18 cellular contexts compared by ENCODE assay signal in the genomic region with DNA sequence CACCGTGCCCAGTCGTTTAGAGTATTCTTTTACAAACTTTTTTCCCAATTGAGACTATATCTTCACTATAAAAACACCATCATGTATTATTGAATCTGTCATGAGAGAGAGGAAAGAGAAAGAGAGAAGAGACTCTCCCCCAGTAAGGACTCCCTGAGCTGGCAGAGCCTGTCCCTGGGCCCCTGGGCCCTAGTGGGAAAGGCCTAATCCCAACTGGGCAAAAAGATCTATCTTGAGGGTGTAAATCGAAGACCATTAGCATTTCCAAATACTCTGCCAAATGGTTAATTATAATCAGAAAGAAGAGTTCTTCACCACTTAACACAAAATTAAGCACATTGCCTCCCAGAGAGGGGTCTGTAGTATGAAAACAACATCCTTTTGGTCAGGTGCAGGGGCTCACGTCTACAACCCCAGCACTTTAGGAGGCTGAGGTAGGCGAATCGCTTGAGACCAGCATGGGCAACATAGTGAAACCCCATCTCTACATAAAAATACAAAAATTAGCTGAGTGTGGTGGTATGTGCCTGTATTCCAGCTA.
A peak's percentile ranks its signal among the peaks of the same experiment; 100 is the strongest.
DNase-seq lines count a peak whose midpoint lies in the region; ATAC-seq, FAIRE-seq and TF ChIP-seq lines count a peak whose summit lies in the region.
"Had no signal": no experiment of that assay in that cellular context is flagged by ENCODE, and none has a peak within 500 bp of the region (broad histone marks: within the 10 kb centered on the region; RNA-seq: fewer than 3 reads in every experiment).

No MANE protein-coding gene starts in this region.

- H2AFZ ChIP-seq in neural progenitor cell (replicated peaks), result no peak overlapping the region

- H4K20me1 ChIP-seq in neural progenitor cell (ENCODE audit: low read depth), result no peaks in the 10 kb centered on the region

- peak; percentile 85 for ATAC-seq in WTC11
- ATAC-seq: GM12878, HCT116, HepG2 had no signal

- FAIRE-seq in GM12891 (lab: Jason Lieb, UNC), result no peak
- FAIRE-seq: GM12878, GM19239, HepG2 had no signal

- H3K4me1 ChIP-seq in HUES48 (ENCODE audit: control insufficient read depth, insufficient read depth, low read length), result peaks cover 14% of the 10 kb centered on the region
- H3K4me1 ChIP-seq in neural progenitor cell, result peaks cover 9% of the 10 kb centered on the region

- H3K79me2 ChIP-seq in neural progenitor cell (ENCODE audit: low read depth), result no peaks in the 10 kb centered on the region

- peak overlapping the region; percentile 71 for H3K27ac ChIP-seq in HUES48 (ENCODE audit: low read depth, low read length)
- H3K27ac ChIP-seq in neural progenitor cell, result no peak overlapping the region

- H3K4me2 ChIP-seq in neural progenitor cell, result no peak overlapping the region

- H3K27me3 Mint-ChIP-seq in WTC11 (ENCODE audit: low read depth), result no peaks in the 10 kb centered on the region
- peaks cover 4% of the 10 kb centered on the region for H3K27me3 Mint-ChIP-seq in neural progenitor cell (ENCODE audit: insufficient read depth, low read depth)
- H3K27me3 Mint-ChIP-seq: CD4-positive, alpha-beta T cell had no signal

- H3K4me3 ChIP-seq in HUES48 (ENCODE audit: low read depth, low read length), result no peak overlapping the region
- no peak overlapping the region for H3K4me3 ChIP-seq in neural progenitor cell
- H3K4me3 ChIP-seq: GM12878 had no signal

- peaks cover 7% of the 10 kb centered on the region for H3F3A ChIP-seq in neural progenitor cell (ENCODE audit: low read depth)

- H3K27me3 ChIP-seq in HUES48 (ENCODE audit: control insufficient read depth, insufficient read depth, low read length) (no peaks in the 10 kb centered on the region), neural progenitor cell (no peaks in the 10 kb centered on the region)

- POLR2A ChIA-PET in WTC11 (lab: Charles Lee), result no interaction called here

- H3K36me3 Mint-ChIP-seq in WTC11 (peaks cover 5% of the 10 kb centered on the region; the same call in 1 of the 2 replicates), neural progenitor cell (no peaks in the 10 kb centered on the region)

- H3K36me3 ChIP-seq in HUES48 (ENCODE audit: control insufficient read depth, insufficient read depth, low read length) (no peaks in the 10 kb centered on the region), neural progenitor cell (no peaks in the 10 kb centered on the region)

- H3K4me1 Mint-ChIP-seq in WTC11 (peaks cover 42% of the 10 kb centered on the region), neural progenitor cell (peaks cover 25% of the 10 kb centered on the region)

- CTCF ChIA-PET in WTC11 (lab: Charles Lee), result no interaction called here

- TF ChIP-seq POLR2A in GM12891 (IDR thresholded peaks at IDR 0.05; ENCODE audit: low read depth, low read length), result no peak

- H3K9me3 ChIP-seq in HUES48 (ENCODE audit: control insufficient read depth, insufficient read depth, low read length), result no peaks in the 10 kb centered on the region
- H3K9me3 ChIP-seq in neural progenitor cell (ENCODE audit: low read depth), result no peaks in the 10 kb centered on the region

- H3K27ac Mint-ChIP-seq in WTC11, result peak overlapping the region; percentile 95
- peak overlapping the region; percentile 35 for H3K27ac Mint-ChIP-seq in neural progenitor cell
- H3K27ac Mint-ChIP-seq: CD4-positive, alpha-beta T cell had no signal

- no peak overlapping the region for H3K4me3 Mint-ChIP-seq in WTC11
- no peak overlapping the region for H3K4me3 Mint-ChIP-seq in neural progenitor cell
- H3K4me3 Mint-ChIP-seq: CD4-positive, alpha-beta T cell had no signal

- H3K9ac ChIP-seq in HUES48 (ENCODE audit: low read depth, low read length) (peak overlapping the region; percentile 1; the same call in 1 of the 2 replicates), neural progenitor cell (no peak overlapping the region)

- DNase-seq in WTC11 (ENCODE audit: low spot score) (no peak), iPS DF 4.7 (ENCODE audit: extremely low read depth, low spot score) (peak; percentile 38), neural progenitor cell (ENCODE audit: low spot score) (no peak), NCI-H1694 treated with DMSO at 0.1 percent for 48 hours (lab: John Stamatoyannopoulos, UW) (no peak), GM12891 (ENCODE audit: insufficient read length, low spot score) (no peak), NCI-H345 (lab: John Stamatoyannopoulos, UW) (no peak)
- no peak for DNase-seq in activated CD4-positive, alpha-beta T cell treated with anti-CD3 and anti-CD28 coated beads, Interleukin-2, amount 50 U/mL, for 48 hours
- DNase-seq: ACHN; C1 segment of cervical spinal cord; Calu3; CD4-positive, alpha-beta T cell; DMS 273 treated with DMSO at 0.1 percent for 48 hours; DMS79 had no signal

- H3K9me3 Mint-ChIP-seq in WTC11 (peaks cover 3% of the 10 kb centered on the region), neural progenitor cell (no peaks in the 10 kb centered on the region)
- H3K9me3 Mint-ChIP-seq: CD4-positive, alpha-beta T cell had no signal

- TF ChIP-seq CTCF in WTC11 (IDR thresholded peaks at IDR 0.05), result no peak
- TF ChIP-seq CTCF in neural progenitor cell (IDR thresholded peaks at IDR 0.05), result no peak

TF ChIP-seq in WTC11, 78 proteins besides CTCF, POLR2A, EP300 and RAD21 (continues in another document):
- TF ChIP-seq ZNF232 (CRISPR knock-in tag; IDR thresholded peaks at IDR 0.05) (no peak), JAZF1 (CRISPR knock-in tag; IDR thresholded peaks at IDR 0.05) (no peak), NFE2L1 (CRISPR knock-in tag; IDR thresholded peaks at IDR 0.05) (no peak), CREM (CRISPR knock-in tag; IDR thresholded peaks at IDR 0.05) (no peak), NFYB (CRISPR knock-in tag; conservative IDR thresholded peaks at IDR 0.05; ENCODE audit: low read depth) (no peak)
- TF ChIP-seq, protein P1, sequence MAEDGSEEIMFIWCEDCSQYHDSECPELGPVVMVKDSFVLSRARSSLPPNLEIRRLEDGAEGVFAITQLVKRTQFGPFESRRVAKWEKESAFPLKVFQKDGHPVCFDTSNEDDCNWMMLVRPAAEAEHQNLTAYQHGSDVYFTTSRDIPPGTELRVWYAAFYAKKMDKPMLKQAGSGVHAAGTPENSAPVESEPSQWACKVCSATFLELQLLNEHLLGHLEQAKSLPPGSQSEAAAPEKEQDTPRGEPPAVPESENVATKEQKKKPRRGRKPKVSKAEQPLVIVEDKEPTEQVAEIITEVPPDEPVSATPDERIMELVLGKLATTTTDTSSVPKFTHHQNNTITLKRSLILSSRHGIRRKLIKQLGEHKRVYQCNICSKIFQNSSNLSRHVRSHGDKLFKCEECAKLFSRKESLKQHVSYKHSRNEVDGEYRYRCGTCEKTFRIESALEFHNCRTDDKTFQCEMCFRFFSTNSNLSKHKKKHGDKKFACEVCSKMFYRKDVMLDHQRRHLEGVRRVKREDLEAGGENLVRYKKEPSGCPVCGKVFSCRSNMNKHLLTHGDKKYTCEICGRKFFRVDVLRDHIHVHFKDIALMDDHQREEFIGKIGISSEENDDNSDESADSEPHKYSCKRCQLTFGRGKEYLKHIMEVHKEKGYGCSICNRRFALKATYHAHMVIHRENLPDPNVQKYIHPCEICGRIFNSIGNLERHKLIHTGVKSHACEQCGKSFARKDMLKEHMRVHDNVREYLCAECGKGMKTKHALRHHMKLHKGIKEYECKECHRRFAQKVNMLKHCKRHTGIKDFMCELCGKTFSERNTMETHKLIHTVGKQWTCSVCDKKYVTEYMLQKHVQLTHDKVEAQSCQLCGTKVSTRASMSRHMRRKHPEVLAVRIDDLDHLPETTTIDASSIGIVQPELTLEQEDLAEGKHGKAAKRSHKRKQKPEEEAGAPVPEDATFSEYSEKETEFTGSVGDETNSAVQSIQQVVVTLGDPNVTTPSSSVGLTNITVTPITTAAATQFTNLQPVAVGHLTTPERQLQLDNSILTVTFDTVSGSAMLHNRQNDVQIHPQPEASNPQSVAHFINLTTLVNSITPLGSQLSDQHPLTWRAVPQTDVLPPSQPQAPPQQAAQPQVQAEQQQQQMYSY (CRISPR knock-in tag; IDR thresholded peaks at IDR 0.05), result no peak

TF ChIP-seq in GM12891, 5 proteins besides CTCF, POLR2A, EP300 and RAD21:
- TF ChIP-seq TAF1 (IDR thresholded peaks at IDR 0.05; ENCODE audit: low read depth, low read length) (no peak), PAX5 (IDR thresholded peaks at IDR 0.05; ENCODE audit: insufficient read depth, low read length, severe bottlenecking) (no peak), SPI1 (IDR thresholded peaks at IDR 0.05; ENCODE audit: low read depth, low read length) (no peak), POLR2AphosphoS5 (IDR thresholded peaks at IDR 0.05; ENCODE audit: low read depth, low read length) (no peak), POU2F2 (IDR thresholded peaks at IDR 0.05; ENCODE audit: low read depth, low read length) (no peak)
